31 cellular contexts compared by ENCODE assay signal in genomic region chr19:56423985-56424353, GRCh38. TPM values are rescaled to one million over a fixed set of nuclear protein-coding genes. Genes with fewer than 3 reads are reported as not detected.
A peak's percentile ranks its signal among the peaks of the same experiment; 100 is the strongest.
DNase-seq lines count a peak whose midpoint lies in the region; ATAC-seq, FAIRE-seq and TF ChIP-seq lines count a peak whose summit lies in the region.
"Had no signal": no experiment of that assay in that cellular context is flagged by ENCODE, and none has a peak within 500 bp of the region (broad histone marks: within the 10 kb centered on the region; RNA-seq: fewer than 3 reads in every experiment).

No MANE protein-coding gene starts in this region.

- no peak for FAIRE-seq in K562 (lab: Jason Lieb, UNC)

- H4K8ac ChIP-seq in mesendoderm (ENCODE audit: low read depth, low read length) = no peak overlapping the region

- intact Hi-C loops in K562 (cut with micrococcal nuclease) = no loop called here

- no peaks in the 10 kb centered on the region for H4K20me1 ChIP-seq in BLaER1 treated with 17β-estradiol and CSF1 and Interleukin-3, amounts not matched to agents 10 nM and 100 nM
- H4K20me1 ChIP-seq in K562 (replicated peaks; ENCODE audit: control insufficient read depth, insufficient read depth, low read length) = no peaks in the 10 kb centered on the region

- no peaks in the 10 kb centered on the region for H3K27me3 ChIP-seq in BLaER1 treated with 17β-estradiol and CSF1 and Interleukin-3, amounts not matched to agents 10 nM and 100 nM
- H3K27me3 ChIP-seq in K562 (ENCODE audit: control insufficient read depth in 2 of 2, insufficient read depth in 2 of 2, low read length in 2 of 2) (no peaks in the 10 kb centered on the region), mesendoderm (ENCODE audit: insufficient read depth, low read length, poor library complexity) (no peaks in the 10 kb centered on the region)
- H3K27me3 ChIP-seq: heart left ventricle, right atrium auricular region, suprapubic skin had no signal

- H3K79me1 ChIP-seq in mesendoderm (ENCODE audit: low read length) = no peaks in the 10 kb centered on the region

- no peak overlapping the region for H3K23ac ChIP-seq in mesendoderm (ENCODE audit: low read length)

- TF ChIP-seq EP300 in K562 (IDR thresholded peaks at IDR 0.05; ENCODE audit: low read length) = no peak

- H3K9me1 ChIP-seq in K562 (ENCODE audit: control insufficient read depth, insufficient read depth, low read length) = no peaks in the 10 kb centered on the region

- no peak overlapping the region for H3K18ac ChIP-seq in mesendoderm (ENCODE audit: low read length)

- H3K4me2 ChIP-seq in BLaER1 treated with 17β-estradiol and CSF1 and Interleukin-3, amounts not matched to agents 10 nM and 100 nM = no peak overlapping the region
- H3K4me2 ChIP-seq in K562 (ENCODE audit: insufficient read depth, low read length) = no peak overlapping the region
- H3K4me2 ChIP-seq in mesendoderm (ENCODE audit: low read length) = no peak overlapping the region
- H3K4me2 ChIP-seq: PC-9 had no signal

- no TSS peak for BruUV-seq in K562 (replicated peaks; lab: Mats Ljungman, UMichigan)

- peaks cover 64 to 75% (median 69%) of the 10 kb centered on the region in 11 experiments for H3K36me3 ChIP-seq in BLaER1 treated with 17β-estradiol and CSF1 and Interleukin-3, amounts not matched to agents 10 nM and 100 nM
- H3K36me3 ChIP-seq in K562 (ENCODE audit: control insufficient read depth, insufficient read depth, low read length) = peaks cover 4% of the 10 kb centered on the region; the same call in 1 of the 3 replicates
- H3K36me3 ChIP-seq in mesendoderm (ENCODE audit: control insufficient read depth, insufficient read depth, low read length) = no peaks in the 10 kb centered on the region

- CTCF ChIA-PET in K562 (lab: Yijun Ruan, JAX; ENCODE audit: low intra/inter-chr PET ratio) = no interaction called here

- no peaks in the 10 kb centered on the region for H3K4me1 ChIP-seq in BLaER1 treated with 17β-estradiol and CSF1 and Interleukin-3, amounts not matched to agents 10 nM and 100 nM
- no peaks in the 10 kb centered on the region for H3K4me1 ChIP-seq in K562 (replicated peaks in 1 of 2; ENCODE audit: control insufficient read depth in 2 of 2, insufficient read depth in 2 of 2, low read length in 2 of 2)
- no peaks in the 10 kb centered on the region for H3K4me1 ChIP-seq in mesendoderm (ENCODE audit: control insufficient read depth, low read depth, low read length)
- H3K4me1 ChIP-seq: heart left ventricle, lower lobe of right lung, parathyroid adenoma, right atrium auricular region, suprapubic skin had no signal

- no peak overlapping the region for H2BK15ac ChIP-seq in mesendoderm (replicated peaks; ENCODE audit: low read depth)

- POLR2A ChIA-PET in K562 (lab: Yijun Ruan, JAX) = no interaction called here

- no peak overlapping the region for H2AK5ac ChIP-seq in mesendoderm (ENCODE audit: low read length)

- no peak overlapping the region for H2AFZ ChIP-seq in K562 (ENCODE audit: low read depth, low read length)
- H2AFZ ChIP-seq: parathyroid adenoma, PC-9 had no signal

- no peak overlapping the region for H4K5ac ChIP-seq in mesendoderm (ENCODE audit: low read length)

- H3K9me3 ChIP-seq in BLaER1 treated with 17β-estradiol and CSF1 and Interleukin-3, amounts not matched to agents 10 nM and 100 nM (replicated peaks in 1 of 11) = peaks cover 100% of the 10 kb centered on the region in 11 experiments
- H3K9me3 ChIP-seq in K562 (replicated peaks; ENCODE audit: control insufficient read depth, insufficient read depth, low read depth, low read length) = peaks cover 15% of the 10 kb centered on the region

- peak; percentile 15 for DNase-seq in HT-29 (ENCODE audit: low spot score)
- no peak for DNase-seq in K562 (ENCODE audit: extremely low read depth in 1 of 4, low spot score in 3 of 4)
- peak; percentile 6 for DNase-seq in mesendoderm
- DNase-seq in NCI-H1436 treated with DMSO at 0.1 percent for 48 hours (lab: John Stamatoyannopoulos, UW) = no peak
- no peak for DNase-seq in T-helper 1 cell
- DNase-seq in OCI-M2 (lab: John Stamatoyannopoulos, UW; ENCODE audit: unreplicated experiment) = no peak
- DNase-seq: activated CD4-positive, alpha-beta T cell treated with anti-CD3 and anti-CD28 coated beads for 4 hours; activated effector memory CD4-positive, alpha-beta T cell treated with Interleukin-2 at 50 U/mL for 16 hours; activated naive CD8-positive, alpha-beta T cell treated with anti-CD3 and anti-CD28 coated beads for 36 hours; activated T-cell treated with anti-CD3 and anti-CD28 coated beads for 4 hours; cerebellar nuclear complex; DMS 273 treated with DMSO at 0.1 percent for 48 hours; heart left ventricle; Kasumi-1; lower lobe of right lung; mucosa of descending colon; MV-4-11; NCI-H1694; NCI-H2171 treated with DMSO at 0.1 percent for 48 hours; NCI-H510A treated with DMSO at 0.1 percent for 48 hours; PC-9; stimulated activated CD4-positive, alpha-beta T cell treated with anti-CD3 and anti-CD28 coated beads, Interleukin-4, amount 100 ng/mL, for 4 hours had no signal

- peak overlapping the region; percentile 10 to 41 (median 28); a peak in 11 of 20 replicates for H3K4me3 ChIP-seq in BLaER1 treated with 17β-estradiol and CSF1 and Interleukin-3, amounts not matched to agents 10 nM and 100 nM
- H3K4me3 ChIP-seq in K562 (no peak overlapping the region), mesendoderm (ENCODE audit: low read length) (peak overlapping the region; percentile 29)
- H3K4me3 ChIP-seq: heart left ventricle, lower lobe of right lung, mucosa of descending colon, PC-9, right atrium auricular region, suprapubic skin had no signal

- WGBS in K562 (ENCODE audit: insufficient coverage, low coverage, missing lambda C conversion rate) = 14% methylated on average over 1 of the region's 1 CpG
- no CpG with 5 or more reads among the region's 1 CpG for WGBS in mesendoderm (ENCODE audit: extremely low coverage, insufficient coverage, low lambda C conversion rate)

- TF ChIP-seq POLR2A in K562 (conservative IDR thresholded peaks at IDR 0.05) = no peak

- H2BK120ac ChIP-seq in mesendoderm (ENCODE audit: low read depth, low read length) = no peak overlapping the region

- H3K79me2 ChIP-seq in K562 (ENCODE audit: control insufficient read depth, insufficient read depth, low read length) (no peaks in the 10 kb centered on the region), mesendoderm (ENCODE audit: control insufficient read depth, insufficient read depth, low read length) (no peaks in the 10 kb centered on the region)
- H3K79me2 ChIP-seq: parathyroid adenoma had no signal

- H3K56ac ChIP-seq in mesendoderm (ENCODE audit: low read length) = no peak overlapping the region

- no peak for ATAC-seq in K562
- no peak for ATAC-seq in GM19035 (IDR thresholded peaks at IDR 0.05; ENCODE audit: unreplicated experiment)
- ATAC-seq: heart left ventricle; lower lobe of right lung; mucosa of descending colon; Right ventricle myocardium inferior; SK-N-SH treated with all-trans-retinoic acid at 6 μM for 48 hours; stimulated activated memory B cell treated with anti-CD40 and anti-IgM and Interleukin-4, amounts not matched to agents 10 μg/mL and 1 μg/mL and 100 μg/mL, for 72 hours had no signal

- no peak overlapping the region for H3K27ac ChIP-seq in BLaER1 treated with 17β-estradiol and CSF1 and Interleukin-3, amounts not matched to agents 10 nM and 100 nM
- H3K27ac ChIP-seq in K562 (ENCODE audit: extremely low read depth, low read depth, low read length) (no peak overlapping the region), mesendoderm (ENCODE audit: low read depth, low read length) (no peak overlapping the region)
- H3K27ac ChIP-seq: C4-2B, heart left ventricle, lower lobe of right lung, parathyroid adenoma, PC-9, right atrium auricular region, suprapubic skin had no signal

- TF ChIP-seq CTCF in K562 (IDR thresholded peaks at IDR 0.05 in 2 of 3, conservative IDR thresholded peaks at IDR 0.05 in 1 of 3; ENCODE audit: insufficient read depth in 2 of 3, low read depth in 1 of 3, low read length in 3 of 3) = no peak

- in situ Hi-C loops in K562 (cut with MboI) = no loop called here

- H2BK5ac ChIP-seq in mesendoderm (ENCODE audit: low read length) = no peak overlapping the region

- H3K4ac ChIP-seq in mesendoderm (ENCODE audit: low read depth, low read length) = no peak overlapping the region

- no peak for TF ChIP-seq RAD21 in K562 (CRISPR knock-in tag; conservative IDR thresholded peaks at IDR 0.05 in 1 of 2, IDR thresholded peaks at IDR 0.05 in 1 of 2)

- H3K9ac ChIP-seq in BLaER1 treated with 17β-estradiol and CSF1 and Interleukin-3, amounts not matched to agents 10 nM and 100 nM = no peak overlapping the region
- H3K9ac ChIP-seq in K562 (ENCODE audit: insufficient read depth in 1 of 2, low read depth in 2 of 2, low read length in 2 of 2) = no peak overlapping the region
- no peak overlapping the region for H3K9ac ChIP-seq in mesendoderm (ENCODE audit: low read length)
- H3K9ac ChIP-seq: parathyroid adenoma had no signal

RNA-seq across cellular contexts. Expression of gene ZNF583, which starts 19.8 kb away (rescaled TPM):
- total RNA-seq in HT-29 (2014; rRNA removed; shearing (Covaris generic)) = not detected in 2 replicates
- total RNA-seq in K562 (2011; cell fraction: chromatin; rRNA removed; ENCODE audit: low replicate concordance) = 11.5 and 17.9 TPM in 2 replicates
- total RNA-seq in K562 (2011; cell fraction: nucleolus; rRNA removed) = 8.7 and 8.9 TPM in 2 replicates
- total RNA-seq in K562 (2011; cell fraction: nucleoplasm; rRNA removed) = 10.6 and 13.4 TPM in 2 replicates
- total RNA-seq in K562 (2014; rRNA removed) (2.2 and 2.5 TPM in 2 replicates), K562 (2014; rRNA removed; fragmentation: Illumina TruSeq; extraction: Trizol) (6.7 and 7.1 TPM in 2 replicates), K562 (2015; rRNA removed; fragmentation: Illumina TruSeq; extraction: Trizol) (4.7 and 5.1 TPM in 2 replicates), K562 (2021) (2.8 and 3.0 TPM in 2 replicates)
- polyA plus RNA-seq in K562 (2011; rRNA removed) (1.5 and 3.0 TPM in 2 replicates), K562 (2014; fragmentation: Illumina TruSeq; extraction: Trizol) (3.4 and 3.7 TPM in 2 replicates), K562 (2014; fragmentation: Nextera tagmentation; extraction: Ambion mirVana) (1 to 10 TPM in 1 of 2 experiments, under 1 TPM in 1; 0.92 to 1.9 TPM), K562 (2014; rRNA removed) (2.2 and 3.2 TPM in 2 replicates)
- polyA plus RNA-seq in K562 (2011; cell fraction: cytosol; rRNA removed) = 0.33 and 0.55 TPM in 2 replicates
- polyA plus RNA-seq in K562 (2011; cell fraction: nucleus; rRNA removed) = 1.8 and 2.9 TPM in 2 replicates
- polyA plus RNA-seq in K562 (2012) = 2.0 and 2.1 TPM in 2 replicates
- polyA minus RNA-seq in K562 (2011; rRNA and poly(A)+ RNA removed) = 5.5 and 6.6 TPM in 2 replicates
- 0.67 and 2.5 TPM in 2 replicates for polyA minus RNA-seq in K562 (2011; cell fraction: cytosol; rRNA and poly(A)+ RNA removed)
- polyA minus RNA-seq in K562 (2011; cell fraction: nucleus; rRNA and poly(A)+ RNA removed) = 6.6 and 10.8 TPM in 2 replicates
- polyA plus RNA-seq in mesendoderm (2013, experiment 1 of 2) = 2.1 TPM
- 2.2 TPM for polyA plus RNA-seq in mesendoderm (2013, experiment 2 of 2)

RNA-seq across cellular contexts. Expression of gene ZNF582, which starts 30.6 kb away (rescaled TPM):
- total RNA-seq in HT-29 (2014; rRNA removed; shearing (Covaris generic)) = not detected in 2 replicates
- total RNA-seq in K562 (2011; cell fraction: chromatin; rRNA removed; ENCODE audit: low replicate concordance) = 3.2 and 5.2 TPM in 2 replicates
- 2.1 and 2.2 TPM in 2 replicates for total RNA-seq in K562 (2011; cell fraction: nucleolus; rRNA removed)
- 1.0 and 2.5 TPM in 2 replicates for total RNA-seq in K562 (2011; cell fraction: nucleoplasm; rRNA removed)
- total RNA-seq in K562 (2014; rRNA removed) (1.4 and 3.8 TPM in 2 replicates), K562 (2014; rRNA removed; fragmentation: Illumina TruSeq; extraction: Trizol) (1.9 TPM in 2 replicates), K562 (2015; rRNA removed; fragmentation: Illumina TruSeq; extraction: Trizol) (1.7 and 1.8 TPM in 2 replicates), K562 (2021) (1.3 and 2.1 TPM in 2 replicates)
- polyA plus RNA-seq in K562 (2011; rRNA removed) (2.6 and 3.3 TPM in 2 replicates), K562 (2014; fragmentation: Illumina TruSeq; extraction: Trizol) (1.6 TPM in 2 replicates), K562 (2014; fragmentation: Nextera tagmentation; extraction: Ambion mirVana) (under 1 TPM; 0.72 to 0.91 TPM), K562 (2014; rRNA removed) (1.3 and 1.6 TPM in 2 replicates)
- polyA plus RNA-seq in K562 (2011; cell fraction: cytosol; rRNA removed) = 1.1 and 1.5 TPM in 2 replicates
- polyA plus RNA-seq in K562 (2011; cell fraction: nucleus; rRNA removed) = 1.7 and 2.8 TPM in 2 replicates
- polyA plus RNA-seq in K562 (2012) = 1.5 and 2.1 TPM in 2 replicates
- polyA minus RNA-seq in K562 (2011; rRNA and poly(A)+ RNA removed) = 2.6 and 3.8 TPM in 2 replicates
- polyA minus RNA-seq in K562 (2011; cell fraction: cytosol; rRNA and poly(A)+ RNA removed) = not detected in 2 replicates
- polyA minus RNA-seq in K562 (2011; cell fraction: nucleus; rRNA and poly(A)+ RNA removed) = 1.3 and 1.7 TPM in 2 replicates
- polyA plus RNA-seq in mesendoderm (2013, experiment 1 of 2) = 3.5 TPM
- polyA plus RNA-seq in mesendoderm (2013, experiment 2 of 2) = 3.3 TPM

RNA-seq across cellular contexts. Expression of gene ZNF667, which starts 53.2 kb away (rescaled TPM):
- not detected in 2 replicates for total RNA-seq in HT-29 (2014; rRNA removed; shearing (Covaris generic))
- not detected in 2 replicates for total RNA-seq in K562 (2011; cell fraction: chromatin; rRNA removed; ENCODE audit: low replicate concordance)
- total RNA-seq in K562 (2011; cell fraction: nucleolus; rRNA removed) = not detected in 2 replicates
- total RNA-seq in K562 (2011; cell fraction: nucleoplasm; rRNA removed) = not detected in 2 replicates
- not detected in 2 replicates for total RNA-seq in K562 (2014; rRNA removed)
- total RNA-seq in K562 (2014; rRNA removed; fragmentation: Illumina TruSeq; extraction: Trizol) = not detected in 2 replicates
- total RNA-seq in K562 (2015; rRNA removed; fragmentation: Illumina TruSeq; extraction: Trizol) = not detected in 2 replicates
- not detected in 2 replicates for total RNA-seq in K562 (2021)
- polyA plus RNA-seq in K562 (2011; rRNA removed) = not detected in 2 replicates
- not detected in 2 replicates for polyA plus RNA-seq in K562 (2011; cell fraction: cytosol; rRNA removed)
- polyA plus RNA-seq in K562 (2011; cell fraction: nucleus; rRNA removed) = not detected in 2 replicates
- polyA plus RNA-seq in K562 (2012) = 0.03 TPM in 2 replicates
- polyA plus RNA-seq in K562 (2014; fragmentation: Illumina TruSeq; extraction: Trizol) = not detected in 2 replicates
- not detected for polyA plus RNA-seq in K562 (2014; fragmentation: Nextera tagmentation; extraction: Ambion mirVana)
- 0.08 TPM in 1 of 2 replicates, not detected in the other for polyA plus RNA-seq in K562 (2014; rRNA removed)
- polyA minus RNA-seq in K562 (2011; rRNA and poly(A)+ RNA removed) = not detected in 2 replicates
- polyA minus RNA-seq in K562 (2011; cell fraction: cytosol; rRNA and poly(A)+ RNA removed) = not detected in 2 replicates
- not detected in 2 replicates for polyA minus RNA-seq in K562 (2011; cell fraction: nucleus; rRNA and poly(A)+ RNA removed)
- 8.1 TPM for polyA plus RNA-seq in mesendoderm (2013, experiment 1 of 2)
- 8.4 TPM for polyA plus RNA-seq in mesendoderm (2013, experiment 2 of 2)
- total RNA-seq: PC-9 had no signal

Comparison
In these comparisons a context has a peak if more than half of its experiments do, and no peak if none do; other contexts are left out.
1. DNase-seq: peak in HT-29 (single experiment) and mesendoderm (single experiment); none in K562 (0 of 4), NCI-H1436 treated with DMSO at 0.1 percent for 48 hours (single experiment), T-helper 1 cell (0 of 5) and OCI-M2 (single experiment).